ENCODE assay signal across 8 cellular contexts in the genomic region with DNA sequence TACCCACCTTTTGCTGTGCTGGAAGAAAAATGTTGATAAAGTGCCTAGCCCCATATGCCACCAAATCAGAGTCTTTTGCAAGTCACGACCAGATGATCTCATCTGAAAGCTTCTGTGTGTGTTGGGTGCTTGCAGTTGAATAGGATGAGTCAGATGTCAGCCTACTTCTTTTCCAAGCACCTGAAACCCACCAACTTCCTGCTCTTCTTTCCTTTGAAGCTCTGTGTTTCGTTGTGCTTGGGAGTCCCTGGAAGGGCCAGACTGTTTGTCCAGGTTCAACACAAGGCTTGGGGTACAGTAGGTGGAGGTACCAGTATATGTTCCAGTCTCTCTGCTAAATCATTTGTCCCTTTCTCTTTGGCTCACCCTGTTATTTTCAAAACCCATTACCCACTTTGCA. TPM values are rescaled to one million over a fixed set of nuclear protein-coding genes. Genes with fewer than 3 reads are reported as not detected.
A peak's percentile ranks its signal among the peaks of the same experiment; 100 is the strongest.
DNase-seq lines count a peak whose midpoint lies in the region; ATAC-seq and FAIRE-seq lines count a peak whose summit lies in the region.

No MANE protein-coding gene starts in this region.

- no peaks in the 10 kb centered on the region for H3K9me3 Mint-ChIP-seq in activated T-cell treated with anti-CD3 and anti-CD28 coated beads, Interleukin-2, amount 50 U/mL, for 4 hours

- no peak for DNase-seq in activated T-cell treated with anti-CD3 and anti-CD28 coated beads, Interleukin-2, amount 50 U/mL, for 4 hours
- DNase-seq in activated T-cell treated with anti-CD3 and anti-CD28 coated beads, Interleukin-2, amount 50 U/mL, for 1 hour = no peak
- DNase-seq in RCC 7860 (ENCODE audit: low spot score) (peak; percentile 73), HTR-8/SVneo (ENCODE audit: insufficient read length, low spot score) (no peak), mesenteric fat pad (ENCODE audit: low spot score) (no peak)
- peak; percentile 21 for DNase-seq in stimulated activated naive CD8-positive, alpha-beta T cell treated with anti-CD3 and anti-CD28 coated beads, Interleukin-15, Interleukin-2, amounts not matched to agents 100 U/mL and 50 U/mL, for 24 hours

- peak overlapping the region; percentile 20 for H3K4me3 Mint-ChIP-seq in activated T-cell treated with anti-CD3 and anti-CD28 coated beads, Interleukin-2, amount 50 U/mL, for 4 hours

- FAIRE-seq in RCC 7860 (lab: Jason Lieb, UNC) (peak; percentile 65), HTR-8/SVneo (lab: Jason Lieb, UNC) (no peak)

- H3K4me1 Mint-ChIP-seq in activated T-cell treated with anti-CD3 and anti-CD28 coated beads, Interleukin-2, amount 50 U/mL, for 4 hours (ENCODE audit: low read depth) = peaks cover 37% of the 10 kb centered on the region

- no peaks in the 10 kb centered on the region for H3K36me3 Mint-ChIP-seq in activated T-cell treated with anti-CD3 and anti-CD28 coated beads, Interleukin-2, amount 50 U/mL, for 4 hours (ENCODE audit: insufficient read depth)

- H3K27me3 Mint-ChIP-seq in activated T-cell treated with anti-CD3 and anti-CD28 coated beads, Interleukin-2, amount 50 U/mL, for 4 hours (ENCODE audit: low read depth) = no peaks in the 10 kb centered on the region

- peak; percentile 76 to 79 for ATAC-seq in activated T-cell treated with anti-CD3 and anti-CD28 coated beads, Interleukin-2, amount 50 U/mL, for 4 hours
- ATAC-seq in esophagus mucosa = peak; percentile 31
- peak; percentile 73 for ATAC-seq in stimulated activated naive CD8-positive, alpha-beta T cell treated with anti-CD3 and anti-CD28 coated beads, Interleukin-15, Interleukin-2, amounts not matched to agents 100 U/mL and 50 U/mL, for 24 hours
- no peak for ATAC-seq in GM21515 (IDR thresholded peaks at IDR 0.05; ENCODE audit: unreplicated experiment)

RNA-seq across cellular contexts. Expression of gene LCLAT1, which starts 36.8 kb away (rescaled TPM):
- 10 to 100 TPM; 24.3 to 27.4 (median 26.2) TPM for total RNA-seq in activated T-cell treated with anti-CD3 and anti-CD28 coated beads, Interleukin-2, amount 50 U/mL, for 4 hours
- total RNA-seq in esophagus mucosa = 11.6 TPM
- total RNA-seq in mesenteric fat pad = 10.9 TPM

Comparison
In these comparisons a context has a peak if more than half of its experiments do, and no peak if none do; other contexts are left out.
1. DNase-seq: peak in RCC 7860 (single experiment) and stimulated activated naive CD8-positive, alpha-beta T cell treated with anti-CD3 and anti-CD28 coated beads, Interleukin-15, Interleukin-2, amounts not matched to agents 100 U/mL and 50 U/mL, for 24 hours (single experiment); none in activated T-cell treated with anti-CD3 and anti-CD28 coated beads, Interleukin-2, amount 50 U/mL, for 4 hours (single experiment), activated T-cell treated with anti-CD3 and anti-CD28 coated beads, Interleukin-2, amount 50 U/mL, for 1 hour (single experiment), HTR-8/SVneo (single experiment) and mesenteric fat pad (single experiment).